Comparison of ENCODE assay signal across 18 cellular contexts in the genomic region with DNA sequence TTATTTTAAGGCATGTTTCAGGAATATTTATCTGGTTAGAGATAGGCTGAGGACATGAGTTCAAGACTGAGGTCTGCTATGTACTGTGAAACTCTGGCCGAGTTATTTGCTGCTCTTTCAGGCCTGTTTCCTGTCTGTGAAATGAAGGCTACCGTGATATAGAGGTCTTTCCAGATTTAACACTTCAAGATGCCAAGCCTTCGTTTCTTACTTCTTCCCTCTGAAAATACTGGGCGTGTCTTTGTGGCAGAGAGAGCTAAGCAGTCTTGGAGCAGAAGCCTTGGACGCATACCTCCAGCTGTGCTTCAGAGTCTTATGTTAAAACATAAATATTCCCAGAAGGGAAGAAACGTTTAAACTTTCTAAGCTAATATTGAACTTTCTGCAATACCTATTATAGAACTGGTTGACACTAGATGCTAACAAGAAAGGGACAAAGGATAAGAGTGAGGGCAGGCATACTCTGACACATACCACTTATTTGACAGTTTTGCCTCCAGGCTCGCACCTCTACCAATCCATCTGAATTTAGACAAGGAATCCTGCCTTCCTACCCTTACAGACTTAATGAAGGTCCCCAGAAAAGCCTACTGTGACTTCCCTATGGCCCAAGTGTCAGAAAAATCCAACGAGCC. TPM values are rescaled to one million over a fixed set of nuclear protein-coding genes. Genes with fewer than 3 reads are reported as not detected.
DNase-seq lines count a peak whose midpoint lies in the region; ATAC-seq and TF ChIP-seq lines count a peak whose summit lies in the region.
"Had no signal": no experiment of that assay in that cellular context is flagged by ENCODE, and none has a peak within 500 bp of the region (broad histone marks: within the 10 kb centered on the region; RNA-seq: fewer than 3 reads in every experiment).

No MANE protein-coding gene starts in this region.

- peak overlapping the region; percentile 58 to 82 (median 74) for H3K27ac Mint-ChIP-seq in CD4-positive, CD25-positive, alpha-beta regulatory T cell
- H3K27ac Mint-ChIP-seq in chondrocyte (ENCODE audit: unreplicated experiment), result peak overlapping the region; percentile 17
- H3K27ac Mint-ChIP-seq: T-helper 1 cell treated with Interleukin-12 subunit alpha and Interleukin-12 subunit beta and Interleukin-4 antibody, amounts not matched to agents 30 μg/mL and 1 μg/mL, for 36 hours had no signal

- H3K4me3 ChIP-seq in CD4-positive, CD25-positive, alpha-beta regulatory T cell (ENCODE audit: low read depth, low read length), result no peak overlapping the region
- H3K4me3 ChIP-seq in GM12865 (ENCODE audit: low read depth, low read length) (no peak overlapping the region), neutrophil (ENCODE audit: low read depth in 1 of 2, low read length in 1 of 2) (peak overlapping the region in 1 of 2 experiments; percentile 9)
- H3K4me3 ChIP-seq: mucosa of descending colon, ovary, testis had no signal

- no peaks in the 10 kb centered on the region for H3K36me3 ChIP-seq in CD4-positive, CD25-positive, alpha-beta regulatory T cell (ENCODE audit: control insufficient read depth, insufficient read depth, low read length)
- H3K36me3 ChIP-seq in neutrophil, result peaks cover 38% of the 10 kb centered on the region
- H3K36me3 ChIP-seq: ovary had no signal

- H3K36me3 Mint-ChIP-seq in CD4-positive, CD25-positive, alpha-beta regulatory T cell, result peaks cover 9% of the 10 kb centered on the region
- peaks cover 21% of the 10 kb centered on the region for H3K36me3 Mint-ChIP-seq in chondrocyte (ENCODE audit: low read depth)

- no peak overlapping the region for H3K27ac ChIP-seq in CD4-positive, CD25-positive, alpha-beta regulatory T cell (ENCODE audit: insufficient read depth, low read length, poor library complexity, severe bottlenecking)
- peak overlapping the region; percentile 86 for H3K27ac ChIP-seq in neutrophil
- H3K27ac ChIP-seq: foreskin keratinocyte, ovary, testis had no signal

- no peak overlapping the region for H3K4me3 Mint-ChIP-seq in CD4-positive, CD25-positive, alpha-beta regulatory T cell
- H3K4me3 Mint-ChIP-seq in chondrocyte (ENCODE audit: unreplicated experiment), result no peak overlapping the region
- H3K4me3 Mint-ChIP-seq: T-helper 1 cell treated with Interleukin-12 subunit alpha and Interleukin-12 subunit beta and Interleukin-4 antibody, amounts not matched to agents 30 μg/mL and 1 μg/mL, for 36 hours had no signal

- TF ChIP-seq CTCF in GM12865 (IDR thresholded peaks at IDR 0.05; ENCODE audit: insufficient read depth, low read depth, low read length, missing control alignments), result no peak
- TF ChIP-seq CTCF in chondrocyte (IDR thresholded peaks at IDR 0.05), result no peak
- no peak for TF ChIP-seq CTCF in neutrophil (IDR thresholded peaks at IDR 0.05)

- H3K4me1 ChIP-seq in CD4-positive, CD25-positive, alpha-beta regulatory T cell (ENCODE audit: control insufficient read depth, insufficient read depth, low read length, poor library complexity, severe bottlenecking), result peaks cover 25% of the 10 kb centered on the region
- H3K4me1 ChIP-seq in neutrophil (ENCODE audit: control insufficient read depth in 1 of 2, insufficient read depth in 1 of 2, low read depth in 1 of 2, low read length in 1 of 2), result peaks cover 72 to 79% of the 10 kb centered on the region in 2 experiments
- H3K4me1 ChIP-seq: foreskin keratinocyte had no signal

- no peaks in the 10 kb centered on the region for H3K27me3 ChIP-seq in CD4-positive, CD25-positive, alpha-beta regulatory T cell (ENCODE audit: control insufficient read depth, insufficient read depth, low read length)
- H3K27me3 ChIP-seq in neutrophil, result no peaks in the 10 kb centered on the region
- H3K27me3 ChIP-seq: foreskin keratinocyte, ovary, testis had no signal

- no peaks in the 10 kb centered on the region for H3K27me3 Mint-ChIP-seq in CD4-positive, CD25-positive, alpha-beta regulatory T cell
- H3K27me3 Mint-ChIP-seq in chondrocyte (ENCODE audit: low read depth), result no peaks in the 10 kb centered on the region

- peaks cover 22 to 49% (median 28%) of the 10 kb centered on the region in 4 donors for H3K4me1 Mint-ChIP-seq in CD4-positive, CD25-positive, alpha-beta regulatory T cell
- H3K4me1 Mint-ChIP-seq in chondrocyte (ENCODE audit: low read depth), result peaks cover 36% of the 10 kb centered on the region

- no peak for ATAC-seq in CD4-positive, CD25-positive, alpha-beta regulatory T cell (ENCODE audit: low read depth in 2 of 2)
- ATAC-seq in HG03196 (IDR thresholded peaks at IDR 0.05; ENCODE audit: unreplicated experiment), result no peak
- no peak for ATAC-seq in HG03097 (IDR thresholded peaks at IDR 0.05; ENCODE audit: low FRiP score, unreplicated experiment)
- ATAC-seq: foreskin keratinocyte, mucosa of descending colon had no signal

- no peaks in the 10 kb centered on the region for H3K9me3 Mint-ChIP-seq in CD4-positive, CD25-positive, alpha-beta regulatory T cell
- no peaks in the 10 kb centered on the region for H3K9me3 Mint-ChIP-seq in chondrocyte (ENCODE audit: low read depth)
- H3K9me3 Mint-ChIP-seq: T-helper 1 cell treated with Interleukin-12 subunit alpha and Interleukin-12 subunit beta and Interleukin-4 antibody, amounts not matched to agents 30 μg/mL and 1 μg/mL, for 36 hours had no signal

- no peak for DNase-seq in CD4-positive, CD25-positive, alpha-beta regulatory T cell
- DNase-seq in GM12865 (ENCODE audit: low read depth) (peak; percentile 57), chondrocyte (ENCODE audit: low spot score) (no peak), HuH-7.5 (ENCODE audit: low spot score) (no peak), H4 (ENCODE audit: low spot score) (no peak)
- DNase-seq: cortex of kidney; foreskin keratinocyte; GDM1; mucosa of descending colon; NCI-H1417; NCI-H69; stimulated activated CD8-positive, alpha-beta memory T cell treated with anti-CD3 and anti-CD28 coated beads, Interleukin-4, amount 100 ng/mL, for 48 hours; testis had no signal

- H3K9me3 ChIP-seq in CD4-positive, CD25-positive, alpha-beta regulatory T cell (ENCODE audit: control insufficient read depth in 2 of 2, low read length in 2 of 2), result no peaks in the 10 kb centered on the region
- no peaks in the 10 kb centered on the region for H3K9me3 ChIP-seq in neutrophil
- H3K9me3 ChIP-seq: mucosa of descending colon, ovary, testis had no signal

RNA-seq across cellular contexts. Expression of a gene that starts 17.5 kb away (rescaled TPM):
- 5.1 TPM for total RNA-seq in CD4-positive, CD25-positive, alpha-beta regulatory T cell
- 1 to 10 TPM; 2.5 to 5.9 (median 5.2) TPM for polyA plus RNA-seq in CD4-positive, CD25-positive, alpha-beta regulatory T cell
- 109 to 119 TPM (median 112 TPM) in 3 replicates for total RNA-seq in chondrocyte
- total RNA-seq in H4 (2014; rRNA removed; shearing (Covaris generic)), result 66.0 and 70.8 TPM in 2 replicates

Comparison
In these comparisons a context has a peak if more than half of its experiments do, and no peak if none do; other contexts are left out.
1. RNA of a gene that starts 17.5 kb away (total RNA-seq): 109 to 119 TPM in chondrocyte and 66.0 to 70.8 TPM in H4; 5.1 TPM in CD4-positive, CD25-positive, alpha-beta regulatory T cell (single experiment); every median in the first group is over 10 times any median in the second.